In genomic region chr12:110279561-110279960, GRCh38 we compare ENCODE assay signal across 1 cellular context.
TF ChIP-seq lines count a peak whose summit lies in the region.

No MANE protein-coding gene starts in this region.

TF ChIP-seq in IMR-90, 13 proteins besides CTCF, POLR2A, EP300 and RAD21 (continued from another document):
- no peak for TF ChIP-seq CHD1 (IDR thresholded peaks at IDR 0.05; ENCODE audit: low read depth, low read length)
- TF ChIP-seq FOS (IDR thresholded peaks at IDR 0.05; ENCODE audit: low read depth, low read length): no peak
- TF ChIP-seq NFE2L2 (IDR thresholded peaks at IDR 0.05; ENCODE audit: low read depth, low read length): no peak
- no peak for TF ChIP-seq RFX5 (IDR thresholded peaks at IDR 0.05; ENCODE audit: low read depth, low read length)
- no peak for TF ChIP-seq RCOR1 (IDR thresholded peaks at IDR 0.05; ENCODE audit: insufficient replicate concordance, low read length)
TF ChIP-seq in IMR-90: peak in this region for 0.
